Comparison of ENCODE assay signal across 3 cellular contexts in the genomic region with DNA sequence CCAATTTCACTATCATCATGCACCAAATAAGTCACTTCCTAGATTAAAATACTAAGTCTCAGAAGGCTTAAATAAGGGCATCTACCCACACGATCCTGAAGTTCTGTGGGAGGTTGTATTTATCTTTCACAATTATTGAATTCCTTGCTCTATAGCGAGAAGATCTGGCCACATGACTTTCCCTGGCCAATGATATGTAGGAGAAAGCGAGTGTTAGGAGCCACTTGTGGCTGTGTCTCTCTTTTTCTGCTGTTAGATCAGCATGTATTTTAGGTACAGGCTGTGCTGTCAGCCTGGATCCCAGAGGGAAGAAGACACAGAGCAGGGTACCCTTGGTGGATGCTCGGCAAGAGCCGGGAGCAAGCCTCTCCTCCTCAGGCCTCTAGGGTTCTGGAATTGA.
"Had no signal": no experiment of that assay in that cellular context is flagged by ENCODE, and none has a peak within 500 bp of the region (broad histone marks: within the 10 kb centered on the region; RNA-seq: fewer than 3 reads in every experiment).

No MANE protein-coding gene starts in this region.

- H3K4me3 ChIP-seq: GM12878 had no signal

- DNase-seq: GDM1, GF-D8 had no signal
